In the genomic region with DNA sequence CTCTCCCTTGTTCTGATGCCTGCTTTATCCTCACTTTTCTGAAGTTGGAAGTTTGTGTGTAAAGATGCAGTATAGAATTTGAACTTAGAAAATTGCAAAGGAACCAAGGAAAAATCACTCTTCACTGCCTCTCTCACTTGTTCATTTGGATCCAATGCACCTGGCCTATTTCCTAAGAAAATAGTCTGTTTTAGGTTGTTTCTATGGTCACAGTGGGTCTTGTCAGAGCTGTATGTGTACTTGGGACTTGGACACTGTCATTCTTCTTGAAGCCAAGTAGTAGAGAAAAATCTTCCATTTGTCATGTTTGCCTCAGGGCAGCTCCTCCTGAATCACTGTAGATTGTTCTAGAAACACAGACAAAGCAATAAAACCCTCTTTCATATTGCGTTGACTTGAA, we compare ENCODE assay signal across 1 cellular context.
A peak's percentile ranks its signal among the peaks of the same experiment; 100 is the strongest.
TF ChIP-seq lines count a peak whose summit lies in the region.

No MANE protein-coding gene starts in this region.

TF ChIP-seq in HepG2, 621 proteins besides CTCF, POLR2A, EP300 and RAD21 (continued from another document):
- TF ChIP-seq, protein P1, sequence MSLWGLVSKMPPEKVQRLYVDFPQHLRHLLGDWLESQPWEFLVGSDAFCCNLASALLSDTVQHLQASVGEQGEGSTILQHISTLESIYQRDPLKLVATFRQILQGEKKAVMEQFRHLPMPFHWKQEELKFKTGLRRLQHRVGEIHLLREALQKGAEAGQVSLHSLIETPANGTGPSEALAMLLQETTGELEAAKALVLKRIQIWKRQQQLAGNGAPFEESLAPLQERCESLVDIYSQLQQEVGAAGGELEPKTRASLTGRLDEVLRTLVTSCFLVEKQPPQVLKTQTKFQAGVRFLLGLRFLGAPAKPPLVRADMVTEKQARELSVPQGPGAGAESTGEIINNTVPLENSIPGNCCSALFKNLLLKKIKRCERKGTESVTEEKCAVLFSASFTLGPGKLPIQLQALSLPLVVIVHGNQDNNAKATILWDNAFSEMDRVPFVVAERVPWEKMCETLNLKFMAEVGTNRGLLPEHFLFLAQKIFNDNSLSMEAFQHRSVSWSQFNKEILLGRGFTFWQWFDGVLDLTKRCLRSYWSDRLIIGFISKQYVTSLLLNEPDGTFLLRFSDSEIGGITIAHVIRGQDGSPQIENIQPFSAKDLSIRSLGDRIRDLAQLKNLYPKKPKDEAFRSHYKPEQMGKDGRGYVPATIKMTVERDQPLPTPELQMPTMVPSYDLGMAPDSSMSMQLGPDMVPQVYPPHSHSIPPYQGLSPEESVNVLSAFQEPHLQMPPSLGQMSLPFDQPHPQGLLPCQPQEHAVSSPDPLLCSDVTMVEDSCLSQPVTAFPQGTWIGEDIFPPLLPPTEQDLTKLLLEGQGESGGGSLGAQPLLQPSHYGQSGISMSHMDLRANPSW (CRISPR knock-in tag; IDR thresholded peaks at IDR 0.05; ENCODE audit: borderline replicate concordance), result 0 out of 2 replicates have a peak, but pooled peaks have one; percentile 49
